In the genomic region with DNA sequence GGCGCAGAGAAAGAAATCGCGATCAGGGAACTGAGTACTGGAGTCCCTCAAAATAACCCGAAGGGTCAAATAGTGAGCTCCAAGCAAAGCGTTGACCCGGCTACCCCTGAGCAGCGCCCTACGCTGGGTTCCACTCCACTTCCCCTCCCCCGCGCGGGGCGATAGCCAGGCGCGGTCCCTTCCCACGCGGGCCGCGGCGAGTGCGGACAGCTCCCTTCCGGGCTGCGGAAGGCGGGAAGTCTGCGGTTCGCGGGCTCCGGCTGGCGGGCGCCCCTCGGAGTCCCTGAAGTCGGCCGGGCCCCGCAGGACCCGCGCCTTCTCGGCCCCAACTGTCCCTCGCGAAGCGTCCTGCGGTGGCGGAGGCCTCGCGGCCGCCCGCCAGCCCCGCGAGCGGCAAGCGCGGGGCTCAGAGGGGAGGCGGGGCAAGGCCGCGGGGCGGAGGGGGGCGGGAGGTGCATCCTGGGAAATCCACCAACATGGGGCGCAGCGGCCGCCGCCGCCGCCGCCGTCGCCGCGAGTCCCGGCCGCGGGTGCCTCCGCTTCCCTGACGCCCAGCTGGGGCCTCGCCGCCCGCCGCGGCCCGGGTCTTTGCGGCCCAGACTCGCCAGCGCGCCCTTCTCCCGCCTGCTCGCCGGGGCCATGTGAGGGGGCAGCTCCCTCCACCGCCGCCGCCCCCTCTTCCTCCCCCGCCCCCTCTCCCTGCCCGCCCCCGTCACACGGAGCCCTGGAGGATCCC, we compare ENCODE assay signal across 8 cellular contexts. TPM values are rescaled to one million over a fixed set of nuclear protein-coding genes. Genes with fewer than 3 reads are reported as not detected.
DNase-seq lines count a peak whose midpoint lies in the region; ATAC-seq and TF ChIP-seq lines count a peak whose summit lies in the region.

A gene (plus strand): TSS at position 457 of the 736 bp plus-strand sequence. CDS start 315 bp downstream, outside the sequence.

- peaks cover 14% of the 10 kb centered on the region for H3K27me3 Mint-ChIP-seq in activated T-helper 1 cell treated with anti-CD3 and anti-CD28 coated beads, Interleukin-12 subunit alpha, Interleukin-12 subunit beta, Interleukin-2, Interleukin-4 antibody, amounts not matched to agents 30 ng/mL and 10 ng/mL and 1 ng/mL, durations not matched to agents 14 hours and 24 hours and 36 hours (ENCODE audit: insufficient read depth)
- no peaks in the 10 kb centered on the region for H3K27me3 Mint-ChIP-seq in naive thymus-derived CD8-positive, alpha-beta T cell
- no peaks in the 10 kb centered on the region for H3K27me3 Mint-ChIP-seq in stimulated activated naive B cell treated with anti-CD40 and anti-IgM and Interleukin-4, amounts not matched to agents 10 μg/mL and 1 μg/mL and 100 μg/mL, for 72 hours

- intact Hi-C loops in activated T-helper 1 cell treated with anti-CD3 and anti-CD28 coated beads, Interleukin-12 subunit alpha, Interleukin-12 subunit beta, Interleukin-2, Interleukin-4 antibody, amounts not matched to agents 30 ng/mL and 10 ng/mL and 1 ng/mL, durations not matched to agents 14 hours and 24 hours and 36 hours (cut with micrococcal nuclease) = loop anchor here (1.0 to 10.0 kb wide), 11 partner anchors 64 to 1542 kb away; a partner anchor contains a TSS

- TF ChIP-seq POLR2A in Peyer's patch (IDR thresholded peaks at IDR 0.05) = peak; percentile 49 to 57

- H3K9me3 ChIP-seq in Peyer's patch = no peaks in the 10 kb centered on the region

- TF ChIP-seq CTCF in Peyer's patch (IDR thresholded peaks at IDR 0.05) (no peak), fibroblast of mammary gland (conservative IDR thresholded peaks at IDR 0.05; ENCODE audit: control insufficient read depth, insufficient read depth, low read depth, low read length) (no peak)

- no peaks in the 10 kb centered on the region for H3K27me3 ChIP-seq in Peyer's patch

- H3K27ac ChIP-seq in Peyer's patch = peak within 1 kb of the TSS; percentile 82 to 93 (median 88)

- no peaks in the 10 kb centered on the region for H3K9me3 Mint-ChIP-seq in activated T-helper 1 cell treated with anti-CD3 and anti-CD28 coated beads, Interleukin-12 subunit alpha, Interleukin-12 subunit beta, Interleukin-2, Interleukin-4 antibody, amounts not matched to agents 30 ng/mL and 10 ng/mL and 1 ng/mL, durations not matched to agents 14 hours and 24 hours and 36 hours
- H3K9me3 Mint-ChIP-seq in naive thymus-derived CD8-positive, alpha-beta T cell = no peaks in the 10 kb centered on the region
- no peaks in the 10 kb centered on the region for H3K9me3 Mint-ChIP-seq in stimulated activated naive B cell treated with anti-CD40 and anti-IgM and Interleukin-4, amounts not matched to agents 10 μg/mL and 1 μg/mL and 100 μg/mL, for 72 hours

- DNase-seq in COR-L47 (lab: John Stamatoyannopoulos, UW) = peak; percentile 79
- DNase-seq in HT-29 (ENCODE audit: low spot score) = peak; percentile 76
- peak; percentile 75 to 85 (median 79) for DNase-seq in Peyer's patch
- DNase-seq in activated T-helper 1 cell treated with anti-CD3 and anti-CD28 coated beads, Interleukin-12 subunit alpha, Interleukin-12 subunit beta, Interleukin-2, Interleukin-4 antibody, amounts not matched to agents 30 ng/mL and 10 ng/mL and 1 ng/mL, durations not matched to agents 14 hours and 24 hours and 36 hours (ENCODE audit: low spot score) = peak; percentile 52
- DNase-seq in fibroblast of mammary gland (ENCODE audit: low read depth) = peak; percentile 37
- peak; percentile 45 to 79 (median 67) for DNase-seq in naive thymus-derived CD8-positive, alpha-beta T cell
- DNase-seq in stimulated activated naive B cell treated with anti-CD40 and anti-IgM and Interleukin-4, amounts not matched to agents 10 μg/mL and 1 μg/mL and 100 μg/mL, for 72 hours = peak; percentile 64

- no peaks in the 10 kb centered on the region for H3K36me3 Mint-ChIP-seq in activated T-helper 1 cell treated with anti-CD3 and anti-CD28 coated beads, Interleukin-12 subunit alpha, Interleukin-12 subunit beta, Interleukin-2, Interleukin-4 antibody, amounts not matched to agents 30 ng/mL and 10 ng/mL and 1 ng/mL, durations not matched to agents 14 hours and 24 hours and 36 hours (ENCODE audit: low read depth)
- no peaks in the 10 kb centered on the region for H3K36me3 Mint-ChIP-seq in naive thymus-derived CD8-positive, alpha-beta T cell
- H3K36me3 Mint-ChIP-seq in stimulated activated naive B cell treated with anti-CD40 and anti-IgM and Interleukin-4, amounts not matched to agents 10 μg/mL and 1 μg/mL and 100 μg/mL, for 72 hours = peaks cover 4% of the 10 kb centered on the region in 2 donors

- H3K4me1 Mint-ChIP-seq in activated T-helper 1 cell treated with anti-CD3 and anti-CD28 coated beads, Interleukin-12 subunit alpha, Interleukin-12 subunit beta, Interleukin-2, Interleukin-4 antibody, amounts not matched to agents 30 ng/mL and 10 ng/mL and 1 ng/mL, durations not matched to agents 14 hours and 24 hours and 36 hours (ENCODE audit: low read depth) = peaks cover 31% of the 10 kb centered on the region
- peaks cover 12 to 39% (median 28%) of the 10 kb centered on the region in 4 donors for H3K4me1 Mint-ChIP-seq in naive thymus-derived CD8-positive, alpha-beta T cell
- peaks cover 16 to 29% of the 10 kb centered on the region in 2 donors for H3K4me1 Mint-ChIP-seq in stimulated activated naive B cell treated with anti-CD40 and anti-IgM and Interleukin-4, amounts not matched to agents 10 μg/mL and 1 μg/mL and 100 μg/mL, for 72 hours

- POLR2A ChIA-PET in naive thymus-derived CD8-positive, alpha-beta T cell (lab: Charles Lee) = interaction anchor here (1.2 to 2.5 kb wide), 4 partner anchors 63 to 309 kb away, joined by 3 to 9 read pairs (median 6); a partner anchor contains a TSS

- H3K27ac Mint-ChIP-seq in activated T-helper 1 cell treated with anti-CD3 and anti-CD28 coated beads, Interleukin-12 subunit alpha, Interleukin-12 subunit beta, Interleukin-2, Interleukin-4 antibody, amounts not matched to agents 30 ng/mL and 10 ng/mL and 1 ng/mL, durations not matched to agents 14 hours and 24 hours and 36 hours = peak within 1 kb of the TSS; percentile 94
- peak within 1 kb of the TSS; percentile 78 to 94 (median 90) for H3K27ac Mint-ChIP-seq in naive thymus-derived CD8-positive, alpha-beta T cell
- H3K27ac Mint-ChIP-seq in stimulated activated naive B cell treated with anti-CD40 and anti-IgM and Interleukin-4, amounts not matched to agents 10 μg/mL and 1 μg/mL and 100 μg/mL, for 72 hours = peak within 1 kb of the TSS; percentile 99

- no peaks in the 10 kb centered on the region for H3K36me3 ChIP-seq in Peyer's patch

- ATAC-seq in GM19467 (IDR thresholded peaks at IDR 0.05; ENCODE audit: unreplicated experiment) = peak; percentile 55
- peak; percentile 74 to 80 for ATAC-seq in naive thymus-derived CD8-positive, alpha-beta T cell
- ATAC-seq in stimulated activated naive B cell treated with anti-CD40 and anti-IgM and Interleukin-4, amounts not matched to agents 10 μg/mL and 1 μg/mL and 100 μg/mL, for 72 hours (replicated peaks) = peak; percentile 67 to 76

- peaks cover 0 to 8% (median 3%) of the 10 kb centered on the region in 4 donors for H3K4me1 ChIP-seq in Peyer's patch

- peak within 1 kb of the TSS; percentile 77 to 96 (median 84) for H3K4me3 ChIP-seq in Peyer's patch
- peak within 1 kb of the TSS; percentile 86 for H3K4me3 ChIP-seq in fibroblast of mammary gland (ENCODE audit: control insufficient read depth, low read depth, low read length)

- peak within 1 kb of the TSS; percentile 94 for H3K4me3 Mint-ChIP-seq in activated T-helper 1 cell treated with anti-CD3 and anti-CD28 coated beads, Interleukin-12 subunit alpha, Interleukin-12 subunit beta, Interleukin-2, Interleukin-4 antibody, amounts not matched to agents 30 ng/mL and 10 ng/mL and 1 ng/mL, durations not matched to agents 14 hours and 24 hours and 36 hours
- peak within 1 kb of the TSS; percentile 89 to 97 (median 94) for H3K4me3 Mint-ChIP-seq in naive thymus-derived CD8-positive, alpha-beta T cell
- peak within 1 kb of the TSS; percentile 95 to 97 for H3K4me3 Mint-ChIP-seq in stimulated activated naive B cell treated with anti-CD40 and anti-IgM and Interleukin-4, amounts not matched to agents 10 μg/mL and 1 μg/mL and 100 μg/mL, for 72 hours

RNA-seq across cellular contexts. Expression of the gene that starts here (rescaled TPM):
- 11.4 and 13.1 TPM in 2 replicates for total RNA-seq in HT-29 (2014; rRNA removed; shearing (Covaris generic))
- 100 to 1,000 TPM in 1 of 4 donors, 10 to 100 TPM in 3; 17.7 to 111 (median 21.9) TPM for total RNA-seq in Peyer's patch
- total RNA-seq in activated T-helper 1 cell treated with anti-CD3 and anti-CD28 coated beads, Interleukin-12 subunit alpha, Interleukin-12 subunit beta, Interleukin-2, Interleukin-4 antibody, amounts not matched to agents 30 ng/mL and 10 ng/mL and 1 ng/mL, durations not matched to agents 14 hours and 24 hours and 36 hours = 15.1 and 17.6 TPM in 2 replicates
- total RNA-seq in naive thymus-derived CD8-positive, alpha-beta T cell = 10 to 100 TPM; 10.9 to 11.4 TPM
- under 1 TPM; 0.55 to 0.93 (median 0.64) TPM for polyA plus RNA-seq in naive thymus-derived CD8-positive, alpha-beta T cell

Comparison
In these comparisons a context has a peak if more than half of its experiments do, and no peak if none do; other contexts are left out.
1. Peak in every context shown above with its lines: DNase-seq, ATAC-seq, H3K4me3 ChIP-seq and H3K27ac ChIP-seq.